1 cellular context compared by ENCODE assay signal in genomic region chr14:21534576-21534975, GRCh38.
TF ChIP-seq lines count a peak whose summit lies in the region.

No MANE protein-coding gene starts in this region.

TF ChIP-seq in GM12878, 131 proteins besides CTCF, POLR2A, EP300 and RAD21:
- TF ChIP-seq SMAD1 (IDR thresholded peaks at IDR 0.05; ENCODE audit: low read depth, partially characterized antibody) (no peak), SRF (IDR thresholded peaks at IDR 0.05; ENCODE audit: low read depth in 2 of 2, low read length in 2 of 2) (no peak), TCF7 (IDR thresholded peaks at IDR 0.05; ENCODE audit: borderline replicate concordance) (no peak), WRNIP1 (IDR thresholded peaks at IDR 0.05; ENCODE audit: borderline replicate concordance, low read depth, low read length) (no peak), ETV6 (conservative IDR thresholded peaks at IDR 0.05 in 1 of 2, IDR thresholded peaks at IDR 0.05 in 1 of 2; ENCODE audit: borderline replicate concordance in 1 of 2, low read depth in 1 of 2) (no peak), SIN3A (IDR thresholded peaks at IDR 0.05; ENCODE audit: low read depth, low read length) (no peak), TBL1XR1 (IDR thresholded peaks at IDR 0.05; ENCODE audit: low read depth, low read length) (no peak), HDGF (IDR thresholded peaks at IDR 0.05) (no peak), CHD2 (IDR thresholded peaks at IDR 0.05; ENCODE audit: borderline replicate concordance, low read depth, low read length) (no peak), E4F1 (IDR thresholded peaks at IDR 0.05; ENCODE audit: borderline replicate concordance, partially characterized antibody) (no peak), ATF7 (IDR thresholded peaks at IDR 0.05; ENCODE audit: low read depth) (no peak), ZNF622 (IDR thresholded peaks at IDR 0.05) (no peak), MXI1 (IDR thresholded peaks at IDR 0.05; ENCODE audit: low read depth, low read length) (no peak), EGR1 (IDR thresholded peaks at IDR 0.05; ENCODE audit: borderline replicate concordance in 1 of 2, low read depth in 2 of 2, low read length in 2 of 2) (no peak), HDAC2 (IDR thresholded peaks at IDR 0.05) (no peak), RUNX3 (IDR thresholded peaks at IDR 0.05; ENCODE audit: low read length) (no peak), USF1 (IDR thresholded peaks at IDR 0.05; ENCODE audit: borderline replicate concordance, extremely low read length, insufficient read depth, low read depth, low read length) (no peak), BRCA1 (IDR thresholded peaks at IDR 0.05; ENCODE audit: low read depth, low read length) (no peak), PAX5 (IDR thresholded peaks at IDR 0.05; ENCODE audit: borderline replicate concordance, low read depth, low read length) (no peak)
TF ChIP-seq in GM12878: peak in this region for 0.
